Comparison of ENCODE assay signal across 12 cellular contexts in the genomic region with DNA sequence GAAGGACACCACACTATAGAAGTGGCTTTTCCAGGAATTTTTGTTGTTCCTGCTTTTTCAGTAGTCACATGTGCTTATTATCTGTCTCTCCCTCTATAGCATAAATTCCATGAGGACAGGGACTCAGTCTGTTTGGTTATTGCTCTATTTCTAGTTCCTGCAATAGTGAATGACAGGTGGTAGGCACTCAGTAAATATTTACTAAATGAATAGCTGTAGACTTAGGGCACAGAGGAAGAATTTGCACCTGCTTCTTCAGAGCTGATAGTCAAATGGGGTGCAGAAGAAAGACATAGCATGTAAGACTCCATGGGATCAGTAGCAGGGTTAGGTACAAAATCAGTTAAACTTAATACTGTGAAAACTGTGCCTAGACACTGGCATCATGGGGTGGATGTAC.
A peak's percentile ranks its signal among the peaks of the same experiment; 100 is the strongest.
DNase-seq lines count a peak whose midpoint lies in the region; ATAC-seq and TF ChIP-seq lines count a peak whose summit lies in the region.
"Had no signal": no experiment of that assay in that cellular context is flagged by ENCODE, and none has a peak within 500 bp of the region (broad histone marks: within the 10 kb centered on the region; RNA-seq: fewer than 3 reads in every experiment).

No MANE protein-coding gene starts in this region.

- CTCF ChIA-PET in HEK293T (lab: Yijun Ruan, JAX), result interaction anchor here (1.0 kb wide), 1 partner anchor 12 kb away, joined by 3 read pairs; no protein-coding TSS in a partner anchor

- no peak for TF ChIP-seq POLR2A in esophagus muscularis mucosa (IDR thresholded peaks at IDR 0.05; ENCODE audit: low read depth)

- H3K9me3 ChIP-seq in mucosa of descending colon, result no peaks in the 10 kb centered on the region
- peaks cover 0 to 9% (median 0%) of the 10 kb centered on the region in 4 donors for H3K9me3 ChIP-seq in esophagus muscularis mucosa
- H3K9me3 ChIP-seq: Peyer's patch had no signal

- H3K27me3 ChIP-seq in esophagus muscularis mucosa, result no peaks in the 10 kb centered on the region
- H3K27me3 ChIP-seq: BLaER1 treated with 17β-estradiol and CSF1 and Interleukin-3, amounts not matched to agents 10 nM and 100 nM; Peyer's patch had no signal

- peak; percentile 69 for DNase-seq in DMS153 (lab: John Stamatoyannopoulos, UW)
- no peak for DNase-seq in DMS153 treated with DMSO at 0.1 percent for 48 hours (lab: John Stamatoyannopoulos, UW; ENCODE audit: unreplicated experiment)
- peak; percentile 71 for DNase-seq in NCI-H748 treated with DMSO at 0.1 percent for 48 hours (lab: John Stamatoyannopoulos, UW)
- DNase-seq in mucosa of descending colon, result no peak
- DNase-seq in HEK293T (ENCODE audit: extremely low spot score), result no peak
- no peak for DNase-seq in esophagus muscularis mucosa (ENCODE audit: extremely low spot score)
- no peak for DNase-seq in NCI-H2171 (lab: John Stamatoyannopoulos, UW)

- no peak overlapping the region for H3K27ac ChIP-seq in esophagus muscularis mucosa (replicated peaks in 1 of 4)
- H3K27ac ChIP-seq: 22Rv1; BLaER1 treated with 17β-estradiol and CSF1 and Interleukin-3, amounts not matched to agents 10 nM and 100 nM; Peyer's patch had no signal

- TF ChIP-seq EP300 in esophagus muscularis mucosa (IDR thresholded peaks at IDR 0.05), result no peak

- intact Hi-C loops in mucosa of descending colon (cut with DNase I, micrococcal nuclease) (loop anchor here in 1 of 2 donors (5.0 kb wide), 1 partner anchor 261 kb away; no protein-coding TSS in a partner anchor), esophagus muscularis mucosa (cut with DNase I) (loop anchor here (5.0 kb wide), 1 partner anchor 261 kb away; no protein-coding TSS in a partner anchor)

- POLR2A ChIA-PET in HEK293T (lab: Yijun Ruan, JAX), result no interaction called here

- TF ChIP-seq CTCF in mucosa of descending colon (IDR thresholded peaks at IDR 0.05) (no peak), esophagus muscularis mucosa (IDR thresholded peaks at IDR 0.05) (no peak)

- no peaks in the 10 kb centered on the region for H3K36me3 ChIP-seq in mucosa of descending colon (ENCODE audit: low read depth)
- H3K36me3 ChIP-seq in esophagus muscularis mucosa, result no peaks in the 10 kb centered on the region
- H3K36me3 ChIP-seq: BLaER1 treated with 17β-estradiol and CSF1 and Interleukin-3, amounts not matched to agents 10 nM and 100 nM; Peyer's patch had no signal

- H3K4me3 ChIP-seq in mucosa of descending colon (no peak overlapping the region), esophagus muscularis mucosa (no peak overlapping the region)
- H3K4me3 ChIP-seq: BLaER1 treated with 17β-estradiol and CSF1 and Interleukin-3, amounts not matched to agents 10 nM and 100 nM; GM12878; Peyer's patch had no signal

- no peaks in the 10 kb centered on the region for H3K4me1 ChIP-seq in mucosa of descending colon (ENCODE audit: low read depth)
- no peaks in the 10 kb centered on the region for H3K4me1 ChIP-seq in esophagus muscularis mucosa
- H3K4me1 ChIP-seq: BLaER1 treated with 17β-estradiol and CSF1 and Interleukin-3, amounts not matched to agents 10 nM and 100 nM; Peyer's patch had no signal

- peak; percentile 11 for ATAC-seq in GM21528 (IDR thresholded peaks at IDR 0.05; ENCODE audit: low FRiP score, unreplicated experiment)
- peak; percentile 69 for ATAC-seq in mucosa of descending colon

TF ChIP-seq in HEK293T, 16 proteins besides CTCF, POLR2A, EP300 and RAD21:
- TF ChIP-seq ELF4 (IDR thresholded peaks at IDR 0.05) (no peak), L3MBTL2 (conservative IDR thresholded peaks at IDR 0.05) (no peak), FOXM1 (IDR thresholded peaks at IDR 0.05; ENCODE audit: borderline replicate concordance) (no peak), CTBP1 (IDR thresholded peaks at IDR 0.05; ENCODE audit: borderline replicate concordance) (no peak), FOXK2 (IDR thresholded peaks at IDR 0.05) (no peak), ARNT (IDR thresholded peaks at IDR 0.05) (no peak), SUZ12 (IDR thresholded peaks at IDR 0.05) (no peak), LEF1 (IDR thresholded peaks at IDR 0.05; ENCODE audit: borderline replicate concordance) (no peak), ZNF384 (IDR thresholded peaks at IDR 0.05) (no peak)
- TF ChIP-seq, protein P1, sequence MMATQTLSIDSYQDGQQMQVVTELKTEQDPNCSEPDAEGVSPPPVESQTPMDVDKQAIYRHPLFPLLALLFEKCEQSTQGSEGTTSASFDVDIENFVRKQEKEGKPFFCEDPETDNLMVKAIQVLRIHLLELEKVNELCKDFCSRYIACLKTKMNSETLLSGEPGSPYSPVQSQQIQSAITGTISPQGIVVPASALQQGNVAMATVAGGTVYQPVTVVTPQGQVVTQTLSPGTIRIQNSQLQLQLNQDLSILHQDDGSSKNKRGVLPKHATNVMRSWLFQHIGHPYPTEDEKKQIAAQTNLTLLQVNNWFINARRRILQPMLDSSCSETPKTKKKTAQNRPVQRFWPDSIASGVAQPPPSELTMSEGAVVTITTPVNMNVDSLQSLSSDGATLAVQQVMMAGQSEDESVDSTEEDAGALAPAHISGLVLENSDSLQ (IDR thresholded peaks at IDR 0.05), result no peak

Comparison
In these comparisons a context has a peak if more than half of its experiments do, and no peak if none do; other contexts are left out.
1. DNase-seq: peak in DMS153 (single experiment) and NCI-H748 treated with DMSO at 0.1 percent for 48 hours (single experiment); none in DMS153 treated with DMSO at 0.1 percent for 48 hours (single experiment), mucosa of descending colon (0 of 3), HEK293T (single experiment), esophagus muscularis mucosa (single experiment) and NCI-H2171 (single experiment).